13 cellular contexts compared by ENCODE assay signal in genomic region chr17:49817993-49818392, GRCh38. TPM values are rescaled to one million over a fixed set of nuclear protein-coding genes. Genes with fewer than 3 reads are reported as not detected.
DNase-seq lines count a peak whose midpoint lies in the region; ATAC-seq lines count a peak whose summit lies in the region.
"Had no signal": no experiment of that assay in that cellular context is flagged by ENCODE, and none has a peak within 500 bp of the region (broad histone marks: within the 10 kb centered on the region; RNA-seq: fewer than 3 reads in every experiment).

No MANE protein-coding gene starts in this region.

- DNase-seq in NCI-H2029 (lab: John Stamatoyannopoulos, UW): peak; percentile 5
- no peak for DNase-seq in NCI-H2029 treated with DMSO at 0.1 percent for 48 hours (lab: John Stamatoyannopoulos, UW)
- DNase-seq in activated T-cell treated with anti-CD3 and anti-CD28 coated beads for 4 hours: peak; percentile 14
- DNase-seq in immature natural killer cell: peak; percentile 61 to 69 (median 63)
- DNase-seq in stimulated activated naive CD4-positive, alpha-beta T cell treated with Interleukin-2 at 50 U/mL for 16 hours (lab: John Stamatoyannopoulos, UW): peak; percentile 28
- DNase-seq in iPS-NIHi7 (ENCODE audit: extremely low spot score): no peak
- DNase-seq in right cardiac atrium: no peak
- DNase-seq: colonic mucosa, lower lobe of right lung, NCI-H1417 had no signal

- no peaks in the 10 kb centered on the region for H3K27me3 ChIP-seq in right cardiac atrium (ENCODE audit: control insufficient read depth, insufficient read depth)
- H3K27me3 ChIP-seq: colonic mucosa had no signal

- ATAC-seq in right cardiac atrium: no peak
- no peak for ATAC-seq in GM21360 (IDR thresholded peaks at IDR 0.05; ENCODE audit: unreplicated experiment)

- peaks cover 36 to 57% (median 37%) of the 10 kb centered on the region in 3 donors for H3K36me3 Mint-ChIP-seq in immature natural killer cell

- peak overlapping the region; percentile 92 to 100 (median 96) for H3K27ac Mint-ChIP-seq in immature natural killer cell

- no peaks in the 10 kb centered on the region for H3K9me3 Mint-ChIP-seq in immature natural killer cell

- intact Hi-C loops in right cardiac atrium (cut with DNase I): no loop called here

- peaks cover 0 to 2% (median 2%) of the 10 kb centered on the region in 3 donors for H3K27me3 Mint-ChIP-seq in immature natural killer cell (ENCODE audit: low read depth in 3 of 3)

- H3K27ac ChIP-seq in right cardiac atrium (ENCODE audit: low read length): no peak overlapping the region
- H3K27ac ChIP-seq: 22Rv1, colonic mucosa had no signal

- H3K4me1 ChIP-seq in right cardiac atrium (ENCODE audit: control insufficient read depth, insufficient read depth, low read length): peaks cover 1% of the 10 kb centered on the region
- H3K4me1 ChIP-seq: colonic mucosa had no signal

- H3K4me3 ChIP-seq in right cardiac atrium (ENCODE audit: low read length): no peak overlapping the region
- H3K4me3 ChIP-seq: colonic mucosa, lower lobe of right lung had no signal

- no peaks in the 10 kb centered on the region for H3K9me3 ChIP-seq in right cardiac atrium (ENCODE audit: control insufficient read depth, low read length)
- H3K9me3 ChIP-seq: colonic mucosa, lower lobe of right lung had no signal

- 94% methylated on average over 4 of the region's 4 CpGs for WGBS in right cardiac atrium

- peak overlapping the region; percentile 69 to 86 (median 84) for H3K4me3 Mint-ChIP-seq in immature natural killer cell

- H3K4me1 Mint-ChIP-seq in immature natural killer cell: peaks cover 56 to 85% of the 10 kb centered on the region in 2 donors

RNA-seq across cellular contexts. Expression of gene KAT7, which starts 29.5 kb away (rescaled TPM):
- polyA plus RNA-seq in immature natural killer cell (10 to 100 TPM; 32.3 to 67.2 (median 37.9) TPM), right cardiac atrium (17.5 TPM)
- 10 to 100 TPM; 55.8 to 68.2 (median 57.2) TPM for total RNA-seq in right cardiac atrium

RNA-seq across cellular contexts. Expression of gene TAC4, which starts 29.9 kb away (rescaled TPM):
- polyA plus RNA-seq in immature natural killer cell (not detected), right cardiac atrium (1.0 TPM)
- total RNA-seq in right cardiac atrium: 1 to 10 TPM in 1 of 4 donors, under 1 TPM in 1, not detected in 2; 0.47 to 1.1 TPM
- total RNA-seq: colonic mucosa, lower lobe of right lung, OCI-LY7 had no signal

RNA-seq across cellular contexts. Expression of gene FAM117A, which starts 54.1 kb away (rescaled TPM):
- 10 to 100 TPM; 35.3 to 68.0 (median 35.9) TPM for polyA plus RNA-seq in immature natural killer cell
- 10 to 100 TPM in 3 of 4 donors, 1 to 10 TPM in 1; 9.9 to 22.8 (median 17.5) TPM for total RNA-seq in right cardiac atrium
- polyA plus RNA-seq in right cardiac atrium: 16.9 TPM

Comparison
In these comparisons a context has a peak if more than half of its experiments do, and no peak if none do; other contexts are left out.
1. DNase-seq: peak in NCI-H2029 (single experiment), activated T-cell treated with anti-CD3 and anti-CD28 coated beads for 4 hours (single experiment), immature natural killer cell (3 of 3) and stimulated activated naive CD4-positive, alpha-beta T cell treated with Interleukin-2 at 50 U/mL for 16 hours (single experiment); none in NCI-H2029 treated with DMSO at 0.1 percent for 48 hours (single experiment), iPS-NIHi7 (single experiment) and right cardiac atrium (0 of 3).